In genomic region chr16:88599825-88600538, GRCh38 we compare ENCODE assay signal across 18 cellular contexts. TPM values are rescaled to one million over a fixed set of nuclear protein-coding genes. Genes with fewer than 3 reads are reported as not detected.
A peak's percentile ranks its signal among the peaks of the same experiment; 100 is the strongest.
DNase-seq lines count a peak whose midpoint lies in the region; ATAC-seq, FAIRE-seq and TF ChIP-seq lines count a peak whose summit lies in the region.
"Had no signal": no experiment of that assay in that cellular context is flagged by ENCODE, and none has a peak within 500 bp of the region (broad histone marks: within the 10 kb centered on the region; RNA-seq: fewer than 3 reads in every experiment).

No MANE protein-coding gene starts in this region.

- CTCF ChIA-PET in Caco-2 (lab: Charles Lee) (no interaction called here), WTC11 (lab: Charles Lee) (interaction anchor here (1.0 to 2.9 kb wide), 5 partner anchors 10 to 138 kb away, joined by 3 to 7 read pairs (median 4); no protein-coding TSS in a partner anchor)

- H3K27me3 Mint-ChIP-seq in Caco-2 (ENCODE audit: insufficient read depth, unreplicated experiment) (no peaks in the 10 kb centered on the region), WTC11 (ENCODE audit: low read depth) (no peaks in the 10 kb centered on the region)
- H3K27me3 Mint-ChIP-seq: activated naive CD8-positive, alpha-beta T cell; naive thymus-derived CD8-positive, alpha-beta T cell had no signal

- H3K4me3 ChIP-seq in Caco-2 (ENCODE audit: low read depth, low read length) (no peak overlapping the region), right cardiac atrium (ENCODE audit: low read length) (no peak overlapping the region), skeletal muscle tissue (ENCODE audit: low read length in 3 of 3) (no peak overlapping the region), prostate gland (no peak overlapping the region)

- DNase-seq in Caco-2 (no peak), WTC11 (ENCODE audit: low spot score) (no peak), right cardiac atrium (peak; percentile 57 to 83 (median 67)), prostate gland (ENCODE audit: low spot score) (no peak), urothelium cell line (ENCODE audit: low spot score) (no peak), GM12892 (ENCODE audit: insufficient read length) (no peak)
- DNase-seq: H7; naive thymus-derived CD8-positive, alpha-beta T cell; NCI-H2029 treated with DMSO at 0.1 percent for 48 hours; NCI-H82; stimulated activated naive CD4-positive, alpha-beta T cell treated with Interleukin-2 at 50 U/mL for 16 hours had no signal

- TF ChIP-seq POLR2A in prostate gland (IDR thresholded peaks at IDR 0.05): no peak
- TF ChIP-seq POLR2A in GM12892 (IDR thresholded peaks at IDR 0.05; ENCODE audit: low read depth, low read length): no peak

- FAIRE-seq in urothelium cell line (lab: Jason Lieb, UNC) (no peak), GM12892 (lab: Jason Lieb, UNC) (no peak)

- TF ChIP-seq CTCF in Caco-2 (IDR thresholded peaks at IDR 0.05; ENCODE audit: insufficient read depth in 1 of 2, low read depth in 1 of 2, low read length in 1 of 2, severe bottlenecking in 1 of 2, unreplicated experiment in 1 of 2): no peak
- no peak for TF ChIP-seq CTCF in WTC11 (IDR thresholded peaks at IDR 0.05)
- TF ChIP-seq CTCF in prostate gland (IDR thresholded peaks at IDR 0.05): no peak

- WGBS in right cardiac atrium: 73% methylated on average over 25 of the region's 25 CpGs
- WGBS in prostate gland: 84% methylated on average over 25 of the region's 25 CpGs

- H3K36me3 ChIP-seq in Caco-2 (ENCODE audit: control insufficient read depth, insufficient read depth, low read length) (peaks cover 8% of the 10 kb centered on the region), skeletal muscle tissue (ENCODE audit: control insufficient read depth in 3 of 3, insufficient read depth in 3 of 3, low read length in 3 of 3) (peaks cover 34 to 43% (median 41%) of the 10 kb centered on the region in 3 donors), prostate gland (peaks cover 3 to 12% of the 10 kb centered on the region in 2 donors)

- no peak overlapping the region for H3K4me3 Mint-ChIP-seq in Caco-2 (ENCODE audit: unreplicated experiment)
- H3K4me3 Mint-ChIP-seq in WTC11: no peak overlapping the region
- H3K4me3 Mint-ChIP-seq: activated naive CD8-positive, alpha-beta T cell; naive thymus-derived CD8-positive, alpha-beta T cell had no signal

- POLR2A ChIA-PET in Caco-2 (lab: Charles Lee): no interaction called here
- POLR2A ChIA-PET in WTC11 (lab: Charles Lee): no interaction called here

- intact Hi-C loops in Caco-2 (cut with micrococcal nuclease; ENCODE audit: unreplicated experiment) (no loop called here), right cardiac atrium (cut with DNase I) (no loop called here), prostate gland (cut with DNase I) (no loop called here)

- no peaks in the 10 kb centered on the region for H3K9me3 ChIP-seq in Caco-2
- no peaks in the 10 kb centered on the region for H3K9me3 ChIP-seq in right cardiac atrium (ENCODE audit: control insufficient read depth, low read length)
- H3K9me3 ChIP-seq in skeletal muscle tissue (ENCODE audit: control insufficient read depth in 3 of 3, low read length in 3 of 3): no peaks in the 10 kb centered on the region
- H3K9me3 ChIP-seq in prostate gland: no peaks in the 10 kb centered on the region

- H3K27ac ChIP-seq in right cardiac atrium (ENCODE audit: low read length) (peak overlapping the region; percentile 83), skeletal muscle tissue (ENCODE audit: low read depth, low read length) (peak overlapping the region; percentile 37), prostate gland (no peak overlapping the region)
- H3K27ac ChIP-seq: HL-60, RWPE1 had no signal

- no peaks in the 10 kb centered on the region for H3K9me3 Mint-ChIP-seq in Caco-2 (ENCODE audit: unreplicated experiment)
- H3K9me3 Mint-ChIP-seq in WTC11: no peaks in the 10 kb centered on the region
- H3K9me3 Mint-ChIP-seq: naive thymus-derived CD8-positive, alpha-beta T cell had no signal

- no peaks in the 10 kb centered on the region for H3K4me1 Mint-ChIP-seq in Caco-2 (ENCODE audit: low read depth, unreplicated experiment)
- H3K4me1 Mint-ChIP-seq in WTC11: peaks cover 20% of the 10 kb centered on the region

- ATAC-seq in WTC11 (no peak), right cardiac atrium (peak; percentile 3 to 35), HG02571 (IDR thresholded peaks at IDR 0.05; ENCODE audit: unreplicated experiment) (no peak)
- ATAC-seq: naive thymus-derived CD8-positive, alpha-beta T cell had no signal

- H3K27me3 ChIP-seq in Caco-2 (replicated peaks; ENCODE audit: control insufficient read depth, insufficient read depth, low read length): no peaks in the 10 kb centered on the region
- H3K27me3 ChIP-seq in right cardiac atrium (ENCODE audit: control insufficient read depth, insufficient read depth): no peaks in the 10 kb centered on the region
- H3K27me3 ChIP-seq in skeletal muscle tissue (ENCODE audit: control insufficient read depth in 3 of 3, insufficient read depth in 3 of 3, low read length in 3 of 3): no peaks in the 10 kb centered on the region
- no peaks in the 10 kb centered on the region for H3K27me3 ChIP-seq in prostate gland (replicated peaks; ENCODE audit: insufficient read depth)

- BruUV-seq in Caco-2 (replicated peaks; lab: Mats Ljungman, UMichigan): no TSS peak

- H3K36me3 Mint-ChIP-seq in Caco-2 (ENCODE audit: insufficient read depth, unreplicated experiment) (peaks cover 72% of the 10 kb centered on the region), WTC11 (peaks cover 45% of the 10 kb centered on the region)
- H3K36me3 Mint-ChIP-seq: activated naive CD8-positive, alpha-beta T cell had no signal

- peak overlapping the region; percentile 19 for H3K27ac Mint-ChIP-seq in Caco-2 (ENCODE audit: unreplicated experiment)
- peak overlapping the region; percentile 72; the same call in 1 of the 2 replicates for H3K27ac Mint-ChIP-seq in WTC11
- H3K27ac Mint-ChIP-seq: activated naive CD8-positive, alpha-beta T cell had no signal

- H3K4me1 ChIP-seq in Caco-2 (0 out of 2 replicates have a peak, but pooled peaks cover 6% of the 10 kb centered on the region), right cardiac atrium (ENCODE audit: control insufficient read depth, insufficient read depth, low read length) (peaks cover 8% of the 10 kb centered on the region), skeletal muscle tissue (ENCODE audit: control insufficient read depth in 3 of 3, insufficient read depth in 3 of 3, low read length in 3 of 3) (peaks cover 4 to 16% (median 8%) of the 10 kb centered on the region in 3 donors), prostate gland (replicated peaks) (no peaks in the 10 kb centered on the region)

- no peak overlapping the region for H3K9ac ChIP-seq in skeletal muscle tissue (ENCODE audit: low read depth in 1 of 3, low read length in 3 of 3)

TF ChIP-seq in WTC11, 78 proteins besides CTCF, POLR2A, EP300 and RAD21 (continues in another document):
- TF ChIP-seq FOXP1 (CRISPR knock-in tag; IDR thresholded peaks at IDR 0.05; ENCODE audit: borderline replicate concordance) (no peak), CBFB (CRISPR knock-in tag; IDR thresholded peaks at IDR 0.05; ENCODE audit: low read depth) (no peak), NR2C2 (CRISPR knock-in tag; IDR thresholded peaks at IDR 0.05) (no peak), ZNF425 (CRISPR knock-in tag; conservative IDR thresholded peaks at IDR 0.05) (no peak), ATF6 (CRISPR knock-in tag; IDR thresholded peaks at IDR 0.05) (no peak)

RNA-seq across cellular contexts. Expression of gene ZC3H18, which starts 29.8 kb away (rescaled TPM):
- 82.0 and 91.9 TPM in 2 replicates for total RNA-seq in Caco-2 (2022)
- total RNA-seq in WTC11 (2021): 57.3 to 65.6 TPM (median 61.8 TPM) in 3 replicates
- 10 to 100 TPM; 17.5 to 25.1 (median 21.2) TPM for total RNA-seq in right cardiac atrium
- 19.6 TPM for polyA plus RNA-seq in right cardiac atrium
- 14.6 TPM for total RNA-seq in skeletal muscle tissue
- 10 to 100 TPM; 26.7 to 50.7 TPM for total RNA-seq in prostate gland
- polyA plus RNA-seq in GM12892 (2012; ENCODE audit: missing spikeins): 17.9 TPM

RNA-seq across cellular contexts. Expression of gene IL17C, which starts 38.4 kb away (rescaled TPM):
- total RNA-seq in Caco-2 (2022) (not detected in 2 replicates), WTC11 (2021) (0.80 to 1.9 TPM (median 1.5 TPM) in 3 replicates), right cardiac atrium (not detected), skeletal muscle tissue (not detected), prostate gland (under 1 TPM in 1 of 2 donors, not detected in 1; 0.97 TPM)
- not detected for polyA plus RNA-seq in right cardiac atrium
- not detected for polyA plus RNA-seq in GM12892 (2012; ENCODE audit: missing spikeins)
- total RNA-seq: cerebellum; T-helper 1 cell treated with Interleukin-12 subunit alpha and Interleukin-12 subunit beta and Interleukin-4 antibody, amounts not matched to agents 30 ng/mL and 1 ng/mL, for 36 hours had no signal

RNA-seq across cellular contexts. Expression of gene CYBA, which starts 50.9 kb away (rescaled TPM):
- total RNA-seq in Caco-2 (2022): 351 and 377 TPM in 2 replicates
- total RNA-seq in WTC11 (2021): 169 to 219 TPM (median 207 TPM) in 3 replicates
- 100 to 1,000 TPM in 1 of 4 donors, 10 to 100 TPM in 3; 53.9 to 101 (median 70.7) TPM for total RNA-seq in right cardiac atrium
- polyA plus RNA-seq in right cardiac atrium: 84.2 TPM
- total RNA-seq in skeletal muscle tissue: 90.8 TPM
- 100 to 1,000 TPM in 1 of 2 donors, 10 to 100 TPM in 1; 86.0 to 155 TPM for total RNA-seq in prostate gland
- 132 TPM for polyA plus RNA-seq in GM12892 (2012; ENCODE audit: missing spikeins)

Comparison
In these comparisons a context has a peak if more than half of its experiments do, and no peak if none do; other contexts are left out.
1. DNase-seq: peak in right cardiac atrium (3 of 3); none in Caco-2 (0 of 2), WTC11 (single experiment), prostate gland (single experiment), urothelium cell line (single experiment) and GM12892 (single experiment).
2. ATAC-seq: peak in right cardiac atrium (2 of 2); none in WTC11 (single experiment) and HG02571 (single experiment).
3. H3K27ac ChIP-seq: peak in right cardiac atrium (single experiment) and skeletal muscle tissue (single experiment); none in prostate gland (0 of 2).